1 cellular context compared by ENCODE assay signal in the genomic region with DNA sequence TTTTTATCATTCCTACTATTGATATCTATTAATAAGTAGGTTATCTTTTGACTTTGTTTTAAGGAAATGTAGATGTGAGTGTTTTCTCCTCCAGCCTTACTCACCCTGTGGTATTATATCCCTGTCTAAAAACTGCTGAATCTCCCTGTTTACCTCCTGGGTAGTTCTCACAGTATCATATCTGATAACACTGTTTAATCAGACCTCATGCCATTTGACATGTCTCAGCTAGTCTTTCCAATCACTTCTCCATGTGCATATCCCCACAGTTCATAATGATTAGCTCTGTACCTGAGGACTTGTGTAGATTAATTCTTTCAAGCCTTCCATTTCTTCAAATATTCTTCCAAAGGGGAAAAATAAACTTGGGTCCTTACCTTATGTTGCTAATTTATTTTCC.
TF ChIP-seq lines count a peak whose summit lies in the region.

No MANE protein-coding gene starts in this region.

TF ChIP-seq in GM23338, 12 proteins besides CTCF, POLR2A, EP300 and RAD21:
- TF ChIP-seq, protein P1, sequence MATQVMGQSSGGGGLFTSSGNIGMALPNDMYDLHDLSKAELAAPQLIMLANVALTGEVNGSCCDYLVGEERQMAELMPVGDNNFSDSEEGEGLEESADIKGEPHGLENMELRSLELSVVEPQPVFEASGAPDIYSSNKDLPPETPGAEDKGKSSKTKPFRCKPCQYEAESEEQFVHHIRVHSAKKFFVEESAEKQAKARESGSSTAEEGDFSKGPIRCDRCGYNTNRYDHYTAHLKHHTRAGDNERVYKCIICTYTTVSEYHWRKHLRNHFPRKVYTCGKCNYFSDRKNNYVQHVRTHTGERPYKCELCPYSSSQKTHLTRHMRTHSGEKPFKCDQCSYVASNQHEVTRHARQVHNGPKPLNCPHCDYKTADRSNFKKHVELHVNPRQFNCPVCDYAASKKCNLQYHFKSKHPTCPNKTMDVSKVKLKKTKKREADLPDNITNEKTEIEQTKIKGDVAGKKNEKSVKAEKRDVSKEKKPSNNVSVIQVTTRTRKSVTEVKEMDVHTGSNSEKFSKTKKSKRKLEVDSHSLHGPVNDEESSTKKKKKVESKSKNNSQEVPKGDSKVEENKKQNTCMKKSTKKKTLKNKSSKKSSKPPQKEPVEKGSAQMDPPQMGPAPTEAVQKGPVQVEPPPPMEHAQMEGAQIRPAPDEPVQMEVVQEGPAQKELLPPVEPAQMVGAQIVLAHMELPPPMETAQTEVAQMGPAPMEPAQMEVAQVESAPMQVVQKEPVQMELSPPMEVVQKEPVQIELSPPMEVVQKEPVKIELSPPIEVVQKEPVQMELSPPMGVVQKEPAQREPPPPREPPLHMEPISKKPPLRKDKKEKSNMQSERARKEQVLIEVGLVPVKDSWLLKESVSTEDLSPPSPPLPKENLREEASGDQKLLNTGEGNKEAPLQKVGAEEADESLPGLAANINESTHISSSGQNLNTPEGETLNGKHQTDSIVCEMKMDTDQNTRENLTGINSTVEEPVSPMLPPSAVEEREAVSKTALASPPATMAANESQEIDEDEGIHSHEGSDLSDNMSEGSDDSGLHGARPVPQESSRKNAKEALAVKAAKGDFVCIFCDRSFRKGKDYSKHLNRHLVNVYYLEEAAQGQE (IDR thresholded peaks at IDR 0.05; ENCODE audit: unreplicated experiment), result no peak
- TF ChIP-seq ZNF331 (CRISPR knock-in tag; IDR thresholded peaks at IDR 0.05; ENCODE audit: low read depth), result no peak
- TF ChIP-seq, protein P2, sequence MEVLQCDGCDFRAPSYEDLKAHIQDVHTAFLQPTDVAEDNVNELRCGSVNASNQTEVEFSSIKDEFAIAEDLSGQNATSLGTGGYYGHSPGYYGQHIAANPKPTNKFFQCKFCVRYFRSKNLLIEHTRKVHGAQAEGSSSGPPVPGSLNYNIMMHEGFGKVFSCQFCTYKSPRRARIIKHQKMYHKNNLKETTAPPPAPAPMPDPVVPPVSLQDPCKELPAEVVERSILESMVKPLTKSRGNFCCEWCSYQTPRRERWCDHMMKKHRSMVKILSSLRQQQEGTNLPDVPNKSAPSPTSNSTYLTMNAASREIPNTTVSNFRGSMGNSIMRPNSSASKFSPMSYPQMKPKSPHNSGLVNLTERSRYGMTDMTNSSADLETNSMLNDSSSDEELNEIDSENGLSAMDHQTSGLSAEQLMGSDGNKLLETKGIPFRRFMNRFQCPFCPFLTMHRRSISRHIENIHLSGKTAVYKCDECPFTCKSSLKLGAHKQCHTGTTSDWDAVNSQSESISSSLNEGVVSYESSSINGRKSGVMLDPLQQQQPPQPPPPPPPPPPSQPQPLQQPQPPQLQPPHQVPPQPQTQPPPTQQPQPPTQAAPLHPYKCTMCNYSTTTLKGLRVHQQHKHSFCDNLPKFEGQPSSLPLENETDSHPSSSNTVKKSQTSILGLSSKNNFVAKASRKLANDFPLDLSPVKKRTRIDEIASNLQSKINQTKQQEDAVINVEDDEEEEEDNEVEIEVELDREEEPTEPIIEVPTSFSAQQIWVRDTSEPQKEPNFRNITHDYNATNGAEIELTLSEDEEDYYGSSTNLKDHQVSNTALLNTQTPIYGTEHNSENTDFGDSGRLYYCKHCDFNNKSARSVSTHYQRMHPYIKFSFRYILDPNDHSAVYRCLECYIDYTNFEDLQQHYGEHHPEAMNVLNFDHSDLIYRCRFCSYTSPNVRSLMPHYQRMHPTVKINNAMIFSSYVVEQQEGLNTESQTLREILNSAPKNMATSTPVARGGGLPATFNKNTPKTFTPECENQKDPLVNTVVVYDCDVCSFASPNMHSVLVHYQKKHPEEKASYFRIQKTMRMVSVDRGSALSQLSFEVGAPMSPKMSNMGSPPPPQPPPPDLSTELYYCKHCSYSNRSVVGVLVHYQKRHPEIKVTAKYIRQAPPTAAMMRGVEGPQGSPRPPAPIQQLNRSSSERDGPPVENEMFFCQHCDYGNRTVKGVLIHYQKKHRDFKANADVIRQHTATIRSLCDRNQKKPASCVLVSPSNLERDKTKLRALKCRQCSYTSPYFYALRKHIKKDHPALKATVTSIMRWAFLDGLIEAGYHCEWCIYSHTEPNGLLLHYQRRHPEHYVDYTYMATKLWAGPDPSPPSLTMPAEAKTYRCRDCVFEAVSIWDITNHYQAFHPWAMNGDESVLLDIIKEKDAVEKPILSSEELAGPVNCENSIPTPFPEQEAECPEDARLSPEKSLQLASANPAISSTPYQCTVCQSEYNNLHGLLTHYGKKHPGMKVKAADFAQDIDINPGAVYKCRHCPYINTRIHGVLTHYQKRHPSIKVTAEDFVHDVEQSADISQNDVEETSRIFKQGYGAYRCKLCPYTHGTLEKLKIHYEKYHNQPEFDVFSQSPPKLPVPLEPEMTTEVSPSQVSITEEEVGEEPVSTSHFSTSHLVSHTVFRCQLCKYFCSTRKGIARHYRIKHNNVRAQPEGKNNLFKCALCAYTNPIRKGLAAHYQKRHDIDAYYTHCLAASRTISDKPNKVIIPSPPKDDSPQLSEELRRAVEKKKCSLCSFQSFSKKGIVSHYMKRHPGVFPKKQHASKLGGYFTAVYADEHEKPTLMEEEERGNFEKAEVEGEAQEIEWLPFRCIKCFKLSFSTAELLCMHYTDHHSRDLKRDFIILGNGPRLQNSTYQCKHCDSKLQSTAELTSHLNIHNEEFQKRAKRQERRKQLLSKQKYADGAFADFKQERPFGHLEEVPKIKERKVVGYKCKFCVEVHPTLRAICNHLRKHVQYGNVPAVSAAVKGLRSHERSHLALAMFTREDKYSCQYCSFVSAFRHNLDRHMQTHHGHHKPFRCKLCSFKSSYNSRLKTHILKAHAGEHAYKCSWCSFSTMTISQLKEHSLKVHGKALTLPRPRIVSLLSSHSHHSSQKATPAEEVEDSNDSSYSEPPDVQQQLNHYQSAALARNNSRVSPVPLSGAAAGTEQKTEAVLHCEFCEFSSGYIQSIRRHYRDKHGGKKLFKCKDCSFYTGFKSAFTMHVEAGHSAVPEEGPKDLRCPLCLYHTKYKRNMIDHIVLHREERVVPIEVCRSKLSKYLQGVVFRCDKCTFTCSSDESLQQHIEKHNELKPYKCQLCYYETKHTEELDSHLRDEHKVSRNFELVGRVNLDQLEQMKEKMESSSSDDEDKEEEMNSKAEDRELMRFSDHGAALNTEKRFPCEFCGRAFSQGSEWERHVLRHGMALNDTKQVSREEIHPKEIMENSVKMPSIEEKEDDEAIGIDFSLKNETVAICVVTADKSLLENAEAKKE (CRISPR knock-in tag; IDR thresholded peaks at IDR 0.05), result no peak
- no peak for TF ChIP-seq CREB1 (CRISPR knock-in tag; IDR thresholded peaks at IDR 0.05; ENCODE audit: low read depth)
- no peak for TF ChIP-seq ZNF114 (CRISPR knock-in tag; IDR thresholded peaks at IDR 0.05)
- TF ChIP-seq STAT1 (IDR thresholded peaks at IDR 0.05; ENCODE audit: unreplicated experiment), result no peak
- TF ChIP-seq EZH2phosphoT487 (IDR thresholded peaks at IDR 0.05; ENCODE audit: unreplicated experiment), result no peak
- no peak for TF ChIP-seq JUNB (IDR thresholded peaks at IDR 0.05; ENCODE audit: unreplicated experiment)
- no peak for TF ChIP-seq NANOG (IDR thresholded peaks at IDR 0.05; ENCODE audit: borderline replicate concordance)
- TF ChIP-seq EZH2 (IDR thresholded peaks at IDR 0.05; ENCODE audit: low read depth, unreplicated experiment), result no peak
- TF ChIP-seq POLR2AphosphoS5 (IDR thresholded peaks at IDR 0.05; ENCODE audit: low read depth), result no peak
- TF ChIP-seq, protein P3, sequence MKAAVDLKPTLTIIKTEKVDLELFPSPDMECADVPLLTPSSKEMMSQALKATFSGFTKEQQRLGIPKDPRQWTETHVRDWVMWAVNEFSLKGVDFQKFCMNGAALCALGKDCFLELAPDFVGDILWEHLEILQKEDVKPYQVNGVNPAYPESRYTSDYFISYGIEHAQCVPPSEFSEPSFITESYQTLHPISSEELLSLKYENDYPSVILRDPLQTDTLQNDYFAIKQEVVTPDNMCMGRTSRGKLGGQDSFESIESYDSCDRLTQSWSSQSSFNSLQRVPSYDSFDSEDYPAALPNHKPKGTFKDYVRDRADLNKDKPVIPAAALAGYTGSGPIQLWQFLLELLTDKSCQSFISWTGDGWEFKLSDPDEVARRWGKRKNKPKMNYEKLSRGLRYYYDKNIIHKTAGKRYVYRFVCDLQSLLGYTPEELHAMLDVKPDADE (IDR thresholded peaks at IDR 0.05), result no peak
TF ChIP-seq in GM23338: peak in this region for 0.
